Comparison of ENCODE assay signal across 21 cellular contexts in the genomic region with DNA sequence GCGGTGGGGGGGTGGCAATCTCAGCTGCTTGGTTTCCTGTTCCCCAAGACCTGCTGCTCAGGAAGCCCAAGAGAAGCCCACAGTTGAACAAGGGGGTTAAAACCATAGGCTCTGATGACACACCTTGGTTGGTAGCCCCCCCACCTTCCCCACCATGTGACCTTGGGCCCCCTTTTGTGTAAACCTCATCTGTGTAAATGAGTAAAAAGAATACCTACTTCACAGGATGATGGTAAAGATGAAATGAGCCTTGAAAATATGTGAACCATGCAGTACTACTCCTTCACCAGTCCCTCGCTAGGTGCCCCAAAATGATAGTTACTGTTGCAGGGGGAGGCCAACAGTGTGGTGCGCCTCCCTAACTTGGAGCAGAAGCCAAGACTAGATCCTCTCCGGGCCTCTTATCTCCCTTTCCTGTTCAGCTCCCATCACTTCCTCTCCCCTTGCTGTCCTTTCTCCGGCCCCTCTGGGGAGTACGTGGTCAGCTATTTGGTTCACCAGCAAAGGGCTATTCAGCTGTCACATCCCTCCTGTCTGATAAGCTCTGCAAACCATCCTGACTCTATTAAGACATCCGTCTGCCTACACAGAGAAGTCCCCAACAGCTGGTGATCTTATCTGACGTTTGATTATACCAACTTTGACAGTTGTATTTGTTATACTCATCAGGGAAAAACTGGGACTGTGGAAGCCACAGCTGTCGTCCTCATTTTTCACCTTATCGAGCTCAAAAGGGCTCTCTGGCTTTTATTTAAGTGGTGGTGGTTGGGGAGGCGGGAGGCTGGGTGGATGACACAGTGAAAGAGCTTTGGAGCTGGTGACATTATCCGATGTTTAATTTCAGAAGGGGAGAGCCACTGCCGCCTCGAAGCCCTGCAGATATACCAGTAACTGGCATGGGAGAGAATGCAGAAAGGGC. TPM values are rescaled to one million over a fixed set of nuclear protein-coding genes. Genes with fewer than 3 reads are reported as not detected.
DNase-seq lines count a peak whose midpoint lies in the region; ATAC-seq and TF ChIP-seq lines count a peak whose summit lies in the region.
"Had no signal": no experiment of that assay in that cellular context is flagged by ENCODE, and none has a peak within 500 bp of the region (broad histone marks: within the 10 kb centered on the region; RNA-seq: fewer than 3 reads in every experiment).

No MANE protein-coding gene starts in this region.

- no peaks in the 10 kb centered on the region for H3K9me3 Mint-ChIP-seq in activated CD4-positive, alpha-beta T cell treated with anti-CD3 and anti-CD28 coated beads, Interleukin-2, amount 10 ng/mL, durations not matched to agents 7 days and 5 days
- H3K9me3 Mint-ChIP-seq: activated naive CD4-positive, alpha-beta T cell treated with anti-CD3 and anti-CD28 coated beads for 36 hours; CD4-positive, alpha-beta T cell; dendritic cell treated with granulocyte-macrophage colony-stimulating factor and Interleukin-4, amounts not matched to agents 40 ng/mL and 50 ng/mL, for 4 days; immature natural killer cell; stimulated activated effector memory CD8-positive, alpha-beta T cell treated with anti-CD3 and anti-CD28 coated beads, Interleukin-12 subunit alpha, Interleukin-12 subunit beta, amount 100 ng/mL, for 72 hours; T-cell had no signal

- CTCF ChIA-PET in activated CD4-positive, alpha-beta T cell treated with anti-CD3 and anti-CD28 coated beads, Interleukin-2, amount 10 ng/mL, durations not matched to agents 7 days and 5 days (lab: Charles Lee) = interaction anchor here (3.6 kb wide), 1 partner anchor 10 kb away, joined by 14 read pairs; no protein-coding TSS in a partner anchor

- no peak overlapping the region for H3K4me2 ChIP-seq in neuronal stem cell (ENCODE audit: insufficient read depth, low read length, poor library complexity, severe bottlenecking)

- H3K36me3 Mint-ChIP-seq in activated CD4-positive, alpha-beta T cell treated with anti-CD3 and anti-CD28 coated beads, Interleukin-2, amount 10 ng/mL, durations not matched to agents 7 days and 5 days (ENCODE audit: low read depth) = peaks cover 32% of the 10 kb centered on the region

- no peak overlapping the region for H2BK15ac ChIP-seq in neuronal stem cell (ENCODE audit: low read length)

- no peaks in the 10 kb centered on the region for H3K36me3 ChIP-seq in endocrine pancreas (ENCODE audit: control insufficient read depth, insufficient read depth, low read length)
- H3K36me3 ChIP-seq in neuronal stem cell (replicated peaks in 1 of 2; ENCODE audit: control insufficient read depth in 2 of 2, insufficient read depth in 2 of 2, low read length in 2 of 2) = peaks cover 42 to 90% of the 10 kb centered on the region in 2 donors
- peaks cover 0 to 5% (median 0%) of the 10 kb centered on the region in 4 donors for H3K36me3 ChIP-seq in transverse colon
- peaks cover 45 to 85% (median 65%) of the 10 kb centered on the region in 4 donors for H3K36me3 ChIP-seq in esophagus muscularis mucosa
- H3K36me3 ChIP-seq: ovary had no signal

- no peak overlapping the region for H3K14ac ChIP-seq in neuronal stem cell (ENCODE audit: low read length)

- in situ Hi-C loops in transverse colon (cut with MboI; ENCODE audit: low pct_ligation_motif_present in 1 of 4, low pct_unique_long_range_greater_than_20kb in 1 of 4, low sequenced_read_pairs in 3 of 4) = no loop called here

- H3K27me3 ChIP-seq in endocrine pancreas (ENCODE audit: control insufficient read depth, insufficient read depth, low read length) (no peaks in the 10 kb centered on the region), neuronal stem cell (ENCODE audit: control insufficient read depth in 3 of 3, insufficient read depth in 3 of 3, low read depth in 1 of 3, low read length in 3 of 3) (no peaks in the 10 kb centered on the region), transverse colon (no peaks in the 10 kb centered on the region), esophagus muscularis mucosa (no peaks in the 10 kb centered on the region)
- H3K27me3 ChIP-seq: ovary had no signal

- H3K18ac ChIP-seq in neuronal stem cell (ENCODE audit: low read length) = no peak overlapping the region

- H2BK5ac ChIP-seq in neuronal stem cell (ENCODE audit: low read length) = no peak overlapping the region

- H3K27me3 Mint-ChIP-seq in activated CD4-positive, alpha-beta T cell treated with anti-CD3 and anti-CD28 coated beads, Interleukin-2, amount 10 ng/mL, durations not matched to agents 7 days and 5 days = no peaks in the 10 kb centered on the region
- H3K27me3 Mint-ChIP-seq: CD4-positive, alpha-beta T cell; dendritic cell treated with granulocyte-macrophage colony-stimulating factor and Interleukin-4, amounts not matched to agents 40 ng/mL and 50 ng/mL, for 4 days; T-cell had no signal

- H3K9me3 ChIP-seq in endocrine pancreas (ENCODE audit: control insufficient read depth, low read length) (no peaks in the 10 kb centered on the region), neuronal stem cell (replicated peaks in 1 of 2; ENCODE audit: control insufficient read depth in 2 of 2, insufficient read depth in 1 of 2, low read depth in 1 of 2, low read length in 2 of 2) (no peaks in the 10 kb centered on the region), transverse colon (no peaks in the 10 kb centered on the region), esophagus muscularis mucosa (no peaks in the 10 kb centered on the region)
- H3K9me3 ChIP-seq: ovary had no signal

- H3K4me1 ChIP-seq in endocrine pancreas (ENCODE audit: control insufficient read depth, insufficient read depth, low read length) = no peaks in the 10 kb centered on the region
- no peaks in the 10 kb centered on the region for H3K4me1 ChIP-seq in neuronal stem cell (ENCODE audit: control insufficient read depth in 2 of 2, insufficient read depth in 1 of 2, low read depth in 1 of 2, low read length in 2 of 2)
- peaks cover 9 to 14% (median 11%) of the 10 kb centered on the region in 4 donors for H3K4me1 ChIP-seq in transverse colon
- H3K4me1 ChIP-seq in esophagus muscularis mucosa = peaks cover 0 to 3% (median 0%) of the 10 kb centered on the region in 4 donors

- H4K8ac ChIP-seq in neuronal stem cell (ENCODE audit: low read depth, low read length) = no peak overlapping the region

- POLR2A ChIA-PET in activated CD4-positive, alpha-beta T cell treated with anti-CD3 and anti-CD28 coated beads, Interleukin-2, amount 10 ng/mL, durations not matched to agents 7 days and 5 days (lab: Charles Lee) = no interaction called here

- TF ChIP-seq POLR2A in transverse colon (IDR thresholded peaks at IDR 0.05) = no peak
- no peak for TF ChIP-seq POLR2A in esophagus muscularis mucosa (IDR thresholded peaks at IDR 0.05; ENCODE audit: low read depth)

- H3K4ac ChIP-seq in neuronal stem cell (ENCODE audit: low read length) = peak overlapping the region; percentile 17

- intact Hi-C loops in transverse colon (cut with DNase I; ENCODE audit: low total_unique reads) (no loop called here), esophagus muscularis mucosa (cut with DNase I) (no loop called here)

- H3K9ac ChIP-seq in endocrine pancreas (ENCODE audit: control insufficient read depth, insufficient read depth, low read length) (peak overlapping the region; percentile 1), neuronal stem cell (ENCODE audit: low read depth, low read length, poor library complexity) (no peak overlapping the region)

- H4K91ac ChIP-seq in neuronal stem cell (ENCODE audit: low read depth, low read length, poor library complexity) = no peak overlapping the region

- H3K4me3 Mint-ChIP-seq in activated CD4-positive, alpha-beta T cell treated with anti-CD3 and anti-CD28 coated beads, Interleukin-2, amount 10 ng/mL, durations not matched to agents 7 days and 5 days = no peak overlapping the region
- H3K4me3 Mint-ChIP-seq: activated naive CD4-positive, alpha-beta T cell treated with anti-CD3 and anti-CD28 coated beads for 36 hours; CD4-positive, alpha-beta T cell; dendritic cell treated with granulocyte-macrophage colony-stimulating factor and Interleukin-4, amounts not matched to agents 40 ng/mL and 50 ng/mL, for 4 days; immature natural killer cell; stimulated activated effector memory CD8-positive, alpha-beta T cell treated with anti-CD3 and anti-CD28 coated beads, Interleukin-12 subunit alpha, Interleukin-12 subunit beta, amount 100 ng/mL, for 72 hours; T-cell had no signal

- H3K27ac ChIP-seq in neuronal stem cell (replicated peaks; ENCODE audit: low read length) = no peak overlapping the region
- peak overlapping the region in 1 of 4 donors; percentile 17 for H3K27ac ChIP-seq in transverse colon
- peak overlapping the region in 1 of 4 donors; percentile 10 for H3K27ac ChIP-seq in esophagus muscularis mucosa (replicated peaks in 1 of 4)
- H3K27ac ChIP-seq: ovary had no signal

- ATAC-seq in HG02759 (IDR thresholded peaks at IDR 0.05; ENCODE audit: unreplicated experiment) = no peak
- ATAC-seq: esophagus mucosa; stimulated activated effector memory CD8-positive, alpha-beta T cell treated with anti-CD3 and anti-CD28 coated beads, Interleukin-12 subunit alpha, Interleukin-12 subunit beta, amount 100 ng/mL, for 72 hours; T-cell had no signal

- H3K23ac ChIP-seq in neuronal stem cell (ENCODE audit: low read depth, low read length, poor library complexity) = no peak overlapping the region

- TF ChIP-seq CTCF in transverse colon (IDR thresholded peaks at IDR 0.05) (no peak), esophagus muscularis mucosa (IDR thresholded peaks at IDR 0.05) (no peak)

- H2BK120ac ChIP-seq in neuronal stem cell (ENCODE audit: low read depth, low read length) = no peak overlapping the region

- H3K27ac Mint-ChIP-seq in activated CD4-positive, alpha-beta T cell treated with anti-CD3 and anti-CD28 coated beads, Interleukin-2, amount 10 ng/mL, durations not matched to agents 7 days and 5 days = peak overlapping the region; percentile 5
- H3K27ac Mint-ChIP-seq: activated naive CD4-positive, alpha-beta T cell treated with anti-CD3 and anti-CD28 coated beads for 36 hours; CD4-positive, alpha-beta T cell; dendritic cell treated with granulocyte-macrophage colony-stimulating factor and Interleukin-4, amounts not matched to agents 40 ng/mL and 50 ng/mL, for 4 days; stimulated activated effector memory CD8-positive, alpha-beta T cell treated with anti-CD3 and anti-CD28 coated beads, Interleukin-12 subunit alpha, Interleukin-12 subunit beta, amount 100 ng/mL, for 72 hours; T-cell had no signal

- WGBS in neuronal stem cell (ENCODE audit: extremely low coverage in 2 of 2, insufficient read length in 2 of 2, insufficient replicate concordance in 1 of 2), 2 donors = no CpG with 5 or more reads among the region's 14 CpGs
- WGBS in transverse colon (ENCODE audit: low coverage in 1 of 2), 2 donors = 65 to 74% methylated on average over 9 to 14 of the region's 14 CpGs
- 74% methylated on average over 14 of the region's 14 CpGs for WGBS in esophagus muscularis mucosa

- no peak overlapping the region for H3K4me3 ChIP-seq in endocrine pancreas (ENCODE audit: control insufficient read depth, insufficient read depth, low read length)
- no peak overlapping the region for H3K4me3 ChIP-seq in neuronal stem cell (ENCODE audit: low read length in 2 of 2)
- no peak overlapping the region for H3K4me3 ChIP-seq in transverse colon
- H3K4me3 ChIP-seq in esophagus muscularis mucosa = no peak overlapping the region
- H3K4me3 ChIP-seq: ovary had no signal

- H3K79me1 ChIP-seq in neuronal stem cell (ENCODE audit: low read depth, low read length) = no peaks in the 10 kb centered on the region

- no peak overlapping the region for H2AFZ ChIP-seq in neuronal stem cell (ENCODE audit: low read length)

- no peak overlapping the region for H2BK12ac ChIP-seq in neuronal stem cell (ENCODE audit: low read length)

- no peaks in the 10 kb centered on the region for H3K4me1 Mint-ChIP-seq in activated CD4-positive, alpha-beta T cell treated with anti-CD3 and anti-CD28 coated beads, Interleukin-2, amount 10 ng/mL, durations not matched to agents 7 days and 5 days

- DNase-seq in activated CD4-positive, alpha-beta T cell treated with anti-CD3 and anti-CD28 coated beads, Interleukin-2, amount 10 ng/mL, durations not matched to agents 7 days and 5 days = no peak
- no peak for DNase-seq in activated CD4-positive, alpha-beta T cell treated with anti-CD3 and anti-CD28 coated beads, Interleukin-2, amount 50 U/mL, for 48 hours
- DNase-seq in OCI-M1 (lab: John Stamatoyannopoulos, UW) (peak; percentile 89), neuronal stem cell (ENCODE audit: low spot score) (no peak), transverse colon (no peak), esophagus muscularis mucosa (ENCODE audit: extremely low spot score) (no peak)
- DNase-seq: activated naive CD4-positive, alpha-beta T cell treated with anti-CD3 and anti-CD28 coated beads for 36 hours; CD4-positive, alpha-beta T cell; immature natural killer cell; midbrain; NCI-H1105; NCI-H748 treated with DMSO at 0.1 percent for 48 hours; ovary; small intestine; T-cell; trophoblast cell had no signal

- H2AK5ac ChIP-seq in neuronal stem cell (ENCODE audit: low read depth, low read length) = no peak overlapping the region

- no peak for TF ChIP-seq EP300 in transverse colon (IDR thresholded peaks at IDR 0.05; ENCODE audit: low read depth)
- no peak for TF ChIP-seq EP300 in esophagus muscularis mucosa (IDR thresholded peaks at IDR 0.05)

RNA-seq across cellular contexts. Expression of a gene that starts 19.9 kb away (rescaled TPM):
- total RNA-seq in activated CD4-positive, alpha-beta T cell treated with anti-CD3 and anti-CD28 coated beads, Interleukin-2, amount 10 ng/mL, durations not matched to agents 7 days and 5 days = 10 to 100 TPM; 36.5 to 38.6 TPM
- polyA plus RNA-seq in neuronal stem cell (2013, experiment 1 of 2) = 46.9 TPM
- polyA plus RNA-seq in neuronal stem cell (2013, experiment 2 of 2) = 45.0 TPM
- 100 to 1,000 TPM in 1 of 4 donors, 10 to 100 TPM in 2, 1 to 10 TPM in 1; 9.4 to 144 (median 27.4) TPM for total RNA-seq in transverse colon
- 10 to 100 TPM; 50.3 to 68.8 (median 57.9) TPM for total RNA-seq in esophagus muscularis mucosa

RNA-seq across cellular contexts. Expression of a gene that starts 29.6 kb away (rescaled TPM):
- 100 to 1,000 TPM; 118 to 138 TPM for total RNA-seq in activated CD4-positive, alpha-beta T cell treated with anti-CD3 and anti-CD28 coated beads, Interleukin-2, amount 10 ng/mL, durations not matched to agents 7 days and 5 days
- 99.1 TPM for polyA plus RNA-seq in neuronal stem cell (2013, experiment 1 of 2)
- 95.0 TPM for polyA plus RNA-seq in neuronal stem cell (2013, experiment 2 of 2)
- total RNA-seq in transverse colon (10 to 100 TPM; 16.1 to 83.8 (median 43.4) TPM), esophagus muscularis mucosa (10 to 100 TPM; 58.5 to 79.3 (median 65.1) TPM)
